8 cellular contexts compared by ENCODE assay signal in genomic region chr1:9687120-9687875, GRCh38. TPM values are rescaled to one million over a fixed set of nuclear protein-coding genes. Genes with fewer than 3 reads are reported as not detected.
DNase-seq lines count a peak whose midpoint lies in the region; ATAC-seq and TF ChIP-seq lines count a peak whose summit lies in the region.

No MANE protein-coding gene starts in this region.

- TF ChIP-seq POLR2A in transverse colon (IDR thresholded peaks at IDR 0.05): no peak

- H3K9me3 ChIP-seq in transverse colon: no peaks in the 10 kb centered on the region

- TF ChIP-seq EP300 in transverse colon (IDR thresholded peaks at IDR 0.05; ENCODE audit: low read depth): no peak

- H3K4me3 ChIP-seq in transverse colon: peak overlapping the region; percentile 24 to 81 (median 38)

- no peaks in the 10 kb centered on the region for H3K36me3 ChIP-seq in transverse colon

- peak; percentile 45 for ATAC-seq in HG02678 (IDR thresholded peaks at IDR 0.05; ENCODE audit: unreplicated experiment)
- peak; percentile 79 for ATAC-seq in omental fat pad (ENCODE audit: low FRiP score)

- peaks cover 9 to 42% (median 35%) of the 10 kb centered on the region in 4 donors for H3K4me1 ChIP-seq in transverse colon

- intact Hi-C loops in transverse colon (cut with DNase I; ENCODE audit: low total_unique reads): no loop called here

- in situ Hi-C loops in transverse colon (cut with MboI; ENCODE audit: low pct_ligation_motif_present in 1 of 4, low pct_unique_long_range_greater_than_20kb in 1 of 4, low sequenced_read_pairs in 3 of 4): no loop called here

- H3K27me3 ChIP-seq in transverse colon: peaks cover 48% of the 10 kb centered on the region

- DNase-seq in ELF-1 (ENCODE audit: low read depth, low spot score) (peak; percentile 76), OCI-M1 (lab: John Stamatoyannopoulos, UW) (peak; percentile 73), fibroblast of the conjunctiva (ENCODE audit: low read depth) (peak; percentile 28), omental fat pad (ENCODE audit: low spot score) (peak; percentile 81), transverse colon (peak; percentile 66), ureter (ENCODE audit: low spot score) (no peak)
- DNase-seq in activated T-cell treated with anti-CD3 and anti-CD28 coated beads, Interleukin-2, amount 50 U/mL, for 48 hours: peak; percentile 78 to 81

- peak overlapping the region; percentile 20 to 69 (median 32) for H3K27ac ChIP-seq in transverse colon

- 2% methylated on average over 31 of the region's 42 CpGs; no CpG with 5 or more reads in 1 of the 2 donors for WGBS in transverse colon (ENCODE audit: low coverage in 1 of 2), 2 donors

- TF ChIP-seq CTCF in omental fat pad (IDR thresholded peaks at IDR 0.05): no peak
- no peak for TF ChIP-seq CTCF in transverse colon (IDR thresholded peaks at IDR 0.05)

RNA-seq across cellular contexts. Expression of gene PIK3CD, which starts 35.8 kb away (rescaled TPM):
- total RNA-seq in omental fat pad: 10 to 100 TPM; 16.5 to 23.0 (median 18.2) TPM
- 1 to 10 TPM in 3 of 4 donors, under 1 TPM in 1; 0.20 to 6.7 (median 4.1) TPM for total RNA-seq in transverse colon
- total RNA-seq in ureter: 7.7 TPM
